Comparison of ENCODE assay signal across 13 cellular contexts in genomic region chr9:128251701-128252100, GRCh38. TPM values are rescaled to one million over a fixed set of nuclear protein-coding genes. Genes with fewer than 3 reads are reported as not detected.
A peak's percentile ranks its signal among the peaks of the same experiment; 100 is the strongest.
DNase-seq lines count a peak whose midpoint lies in the region; ATAC-seq and TF ChIP-seq lines count a peak whose summit lies in the region.
"Had no signal": no experiment of that assay in that cellular context is flagged by ENCODE, and none has a peak within 500 bp of the region (broad histone marks: within the 10 kb centered on the region; RNA-seq: fewer than 3 reads in every experiment).

No MANE protein-coding gene starts in this region.

- no peaks in the 10 kb centered on the region for H3K36me3 Mint-ChIP-seq in activated naive CD8-positive, alpha-beta T cell
- peaks cover 6% of the 10 kb centered on the region for H3K36me3 Mint-ChIP-seq in glutamatergic neuron (ENCODE audit: unreplicated experiment)

- H3K27ac Mint-ChIP-seq in activated naive CD8-positive, alpha-beta T cell: no peak overlapping the region
- no peak overlapping the region for H3K27ac Mint-ChIP-seq in glutamatergic neuron (ENCODE audit: unreplicated experiment)

- H3K27me3 Mint-ChIP-seq in activated naive CD8-positive, alpha-beta T cell: no peaks in the 10 kb centered on the region
- peaks cover 22% of the 10 kb centered on the region for H3K27me3 Mint-ChIP-seq in glutamatergic neuron (ENCODE audit: unreplicated experiment)

- no peak for ATAC-seq in heart left ventricle
- ATAC-seq: GM12878, HepG2 had no signal

- H3K36me3 ChIP-seq in A673 (ENCODE audit: insufficient read depth, low read length, poor library complexity, severe bottlenecking) (no peaks in the 10 kb centered on the region), heart left ventricle (peaks cover 0 to 15% (median 7%) of the 10 kb centered on the region in 9 donors)

- TF ChIP-seq CTCF in A673 (conservative IDR thresholded peaks at IDR 0.05; ENCODE audit: low read depth, low read length): no peak
- no peak for TF ChIP-seq CTCF in glutamatergic neuron (IDR thresholded peaks at IDR 0.05; ENCODE audit: partially characterized antibody, unreplicated experiment)
- no peak for TF ChIP-seq CTCF in heart left ventricle (IDR thresholded peaks at IDR 0.05)

- in situ Hi-C loops in G401 (cut with HindIII; ENCODE audit: low sequenced_read_pairs): no loop called here

- H3K9me3 ChIP-seq in A673 (ENCODE audit: low read depth, low read length, poor library complexity, severe bottlenecking) (no peaks in the 10 kb centered on the region), heart left ventricle (no peaks in the 10 kb centered on the region)
- H3K9me3 ChIP-seq: right atrium auricular region had no signal

- peaks cover 7% of the 10 kb centered on the region for H3K4me1 ChIP-seq in A673 (ENCODE audit: insufficient read depth, low read length, poor library complexity, severe bottlenecking)
- H3K4me1 ChIP-seq in heart left ventricle: peaks cover 0 to 20% (median 9%) of the 10 kb centered on the region in 12 donors

- no TSS peak for BruUV-seq in A673 (replicated peaks; lab: Mats Ljungman, UMichigan)

- no peaks in the 10 kb centered on the region for H3K27me3 ChIP-seq in A673 (replicated peaks; ENCODE audit: insufficient read depth, low read depth, low read length, poor library complexity)
- peaks cover 0 to 10% (median 0%) of the 10 kb centered on the region in 9 donors for H3K27me3 ChIP-seq in heart left ventricle
- H3K27me3 ChIP-seq: right atrium auricular region had no signal

- H3K4me3 ChIP-seq in A673 (ENCODE audit: low read depth, low read length, poor library complexity, severe bottlenecking): peak overlapping the region; percentile 66
- H3K4me3 ChIP-seq in heart left ventricle: no peak overlapping the region
- H3K4me3 ChIP-seq: PC-9 had no signal

- H3K27ac ChIP-seq in A673 (ENCODE audit: low read depth, low read length, poor library complexity, severe bottlenecking) (no peak overlapping the region), heart left ventricle (no peak overlapping the region)
- H3K27ac ChIP-seq: PC-9, right atrium auricular region had no signal

- intact Hi-C loops in A673 (cut with micrococcal nuclease; ENCODE audit: unreplicated experiment): loop anchor here (2.0 kb wide), 1 partner anchor 45 kb away; no protein-coding TSS in a partner anchor
- intact Hi-C loops in heart left ventricle (cut with DNase I): loop anchor here in 1 of 10 donors (10.0 kb wide), 1 partner anchor 47 kb away; the partner anchor contains the start of gene DNM1

- POLR2A ChIA-PET in A673 (lab: Charles Lee; ENCODE audit: low non-redundant PET): no interaction called here

- TF ChIP-seq POLR2A in heart left ventricle (IDR thresholded peaks at IDR 0.05): no peak

- DNase-seq in A673 (ENCODE audit: low spot score) (no peak), G401 (ENCODE audit: low spot score) (peak; percentile 70), glutamatergic neuron (no peak), NCI-H1930 (lab: John Stamatoyannopoulos, UW) (no peak), NCI-H1417 treated with DMSO at 0.1 percent for 48 hours (lab: John Stamatoyannopoulos, UW) (no peak), heart left ventricle (no peak)
- no peak for DNase-seq in stimulated activated CD4-positive, alpha-beta T cell treated with anti-CD3 and anti-CD28 coated beads, Interleukin-2, amount 100 ng/mL, for 48 hours
- DNase-seq: NCI-H2107, PC-9 had no signal

- CTCF ChIA-PET in A673 (lab: Charles Lee): no interaction called here

- H3K9me3 Mint-ChIP-seq in activated naive CD8-positive, alpha-beta T cell (ENCODE audit: low read depth): no peaks in the 10 kb centered on the region
- H3K9me3 Mint-ChIP-seq in glutamatergic neuron (ENCODE audit: unreplicated experiment): peaks cover 9% of the 10 kb centered on the region

- WGBS in heart left ventricle, 4 donors: 66 to 88% (median 75%) methylated on average over 3 of the region's 3 CpGs

- H3K4me1 Mint-ChIP-seq in activated naive CD8-positive, alpha-beta T cell (ENCODE audit: low read depth): peaks cover 9% of the 10 kb centered on the region
- peaks cover 20% of the 10 kb centered on the region for H3K4me1 Mint-ChIP-seq in glutamatergic neuron (ENCODE audit: low read depth, unreplicated experiment)

- peak overlapping the region; percentile 70 for H3K4me3 Mint-ChIP-seq in activated naive CD8-positive, alpha-beta T cell
- H3K4me3 Mint-ChIP-seq in glutamatergic neuron (ENCODE audit: unreplicated experiment): peak overlapping the region; percentile 48

RNA-seq across cellular contexts. Expression of gene GOLGA2, which starts 24.1 kb away (rescaled TPM):
- total RNA-seq in A673 (2021) (87.0 and 105 TPM in 2 replicates), glutamatergic neuron (ENCODE audit: unreplicated experiment) (78.3 TPM), heart left ventricle (100 to 1,000 TPM in 1 of 9 donors, 10 to 100 TPM in 8; 68.5 to 122 (median 87.4) TPM)
- 32.9 and 37.9 TPM in 2 replicates for total RNA-seq in G401 (2014; rRNA removed; shearing (Covaris generic))
- polyA plus RNA-seq in heart left ventricle: 100 to 1,000 TPM in 1 of 2 donors, 10 to 100 TPM in 1; 77.7 to 144 TPM

RNA-seq across cellular contexts. Expression of gene SWI5, which starts 24.4 kb away (rescaled TPM):
- total RNA-seq in A673 (2021) (19.0 and 24.2 TPM in 2 replicates), glutamatergic neuron (ENCODE audit: unreplicated experiment) (13.7 TPM), heart left ventricle (10 to 100 TPM; 10.8 to 23.9 (median 18.7) TPM)
- total RNA-seq in G401 (2014; rRNA removed; shearing (Covaris generic)): 25.9 and 31.0 TPM in 2 replicates
- 10 to 100 TPM; 25.8 to 30.6 TPM for polyA plus RNA-seq in heart left ventricle

RNA-seq across cellular contexts. Expression of gene DNM1, which starts 48.5 kb away (rescaled TPM):
- total RNA-seq in A673 (2021): 7.6 and 11.8 TPM in 2 replicates
- 5.5 and 6.1 TPM in 2 replicates for total RNA-seq in G401 (2014; rRNA removed; shearing (Covaris generic))
- total RNA-seq in glutamatergic neuron (ENCODE audit: unreplicated experiment): 276 TPM
- 10 to 100 TPM in 1 of 9 donors, 1 to 10 TPM in 8; 1.6 to 17.2 (median 3.6) TPM for total RNA-seq in heart left ventricle
- polyA plus RNA-seq in heart left ventricle: 1 to 10 TPM; 2.2 to 7.7 TPM

Comparison
In these comparisons a context has a peak if more than half of its experiments do, and no peak if none do; other contexts are left out.
1. RNA of gene DNM1, which starts 48.5 kb away (total RNA-seq): 276 TPM in glutamatergic neuron (single experiment); 7.6 to 11.8 TPM in A673, 5.5 to 6.1 TPM in G401 and 1.6 to 17.2 TPM in heart left ventricle; every median in the first group is over 10 times any median in the second.